1 cellular context compared by ENCODE assay signal in genomic region chr5:134874831-134875655, GRCh38.
TF ChIP-seq lines count a peak whose summit lies in the region.

No MANE protein-coding gene starts in this region.

TF ChIP-seq in HepG2, 621 proteins besides CTCF, POLR2A, EP300 and RAD21 (continued from another document and continues in another):
- TF ChIP-seq RERE (CRISPR knock-in tag; IDR thresholded peaks at IDR 0.05; ENCODE audit: low read depth) (no peak), SRSF9 (IDR thresholded peaks at IDR 0.05; ENCODE audit: borderline replicate concordance, insufficient read depth, low read depth, low read length, poor library complexity, severe bottlenecking) (no peak), ZMAT5 (CRISPR knock-in tag; IDR thresholded peaks at IDR 0.05; ENCODE audit: borderline replicate concordance, low read depth) (no peak), ZNF530 (CRISPR knock-in tag; IDR thresholded peaks at IDR 0.05; ENCODE audit: low read depth) (no peak), EED (CRISPR knock-in tag; IDR thresholded peaks at IDR 0.05) (no peak), ASH2L (IDR thresholded peaks at IDR 0.05; ENCODE audit: insufficient read length, low read depth, low read length) (peak; percentile 13), HNRNPK (IDR thresholded peaks at IDR 0.05; ENCODE audit: low read depth, low read length, poor library complexity, severe bottlenecking) (no peak), ETS1 (CRISPR knock-in tag; IDR thresholded peaks at IDR 0.05) (no peak), ZSCAN9 (CRISPR knock-in tag; IDR thresholded peaks at IDR 0.05; ENCODE audit: borderline replicate concordance) (no peak), E2F2 (CRISPR knock-in tag; IDR thresholded peaks at IDR 0.05; ENCODE audit: borderline replicate concordance) (no peak), KLF15 (CRISPR knock-in tag; IDR thresholded peaks at IDR 0.05; ENCODE audit: borderline replicate concordance) (no peak), ZFX (CRISPR knock-in tag; IDR thresholded peaks at IDR 0.05; ENCODE audit: low read depth) (no peak), ZBTB4 (CRISPR knock-in tag; IDR thresholded peaks at IDR 0.05; ENCODE audit: borderline replicate concordance) (no peak), RARA (CRISPR knock-in tag; IDR thresholded peaks at IDR 0.05) (no peak), FOSL1 (CRISPR knock-in tag; IDR thresholded peaks at IDR 0.05; ENCODE audit: borderline replicate concordance) (no peak), MED13 (CRISPR knock-in tag; IDR thresholded peaks at IDR 0.05) (no peak), ZNF775 (CRISPR knock-in tag; IDR thresholded peaks at IDR 0.05; ENCODE audit: borderline replicate concordance) (no peak), NFE2L1 (CRISPR knock-in tag; IDR thresholded peaks at IDR 0.05; ENCODE audit: borderline replicate concordance) (no peak), NCOA2 (CRISPR knock-in tag; IDR thresholded peaks at IDR 0.05) (no peak), MBNL3 (CRISPR knock-in tag; conservative IDR thresholded peaks at IDR 0.05) (no peak), GPBP1L1 (CRISPR knock-in tag; IDR thresholded peaks at IDR 0.05) (no peak), NFIB (CRISPR knock-in tag; IDR thresholded peaks at IDR 0.05; ENCODE audit: borderline replicate concordance) (no peak), PRPF4 (IDR thresholded peaks at IDR 0.05; ENCODE audit: low read depth, low read length, poor library complexity, severe bottlenecking) (no peak), ZNF180 (CRISPR knock-in tag; IDR thresholded peaks at IDR 0.05; ENCODE audit: borderline replicate concordance, low read depth) (no peak), TAF1 (CRISPR knock-in tag; IDR thresholded peaks at IDR 0.05) (no peak), ZNF766 (CRISPR knock-in tag; IDR thresholded peaks at IDR 0.05; ENCODE audit: borderline replicate concordance) (no peak), NR0B2 (CRISPR knock-in tag; IDR thresholded peaks at IDR 0.05) (no peak), IKZF5 (CRISPR knock-in tag; IDR thresholded peaks at IDR 0.05) (no peak), SKIL (CRISPR knock-in tag; IDR thresholded peaks at IDR 0.05; ENCODE audit: borderline replicate concordance) (0 out of 2 replicates have a peak, but pooled peaks have one; percentile 12), PITX1 (CRISPR knock-in tag; IDR thresholded peaks at IDR 0.05) (no peak), ZNF552 (CRISPR knock-in tag; IDR thresholded peaks at IDR 0.05; ENCODE audit: borderline replicate concordance) (no peak), SIN3A (IDR thresholded peaks at IDR 0.05; ENCODE audit: borderline replicate concordance, low read depth, low read length) (peak; percentile 33; the same call in 1 of the 2 replicates), ZNF788 (CRISPR knock-in tag; IDR thresholded peaks at IDR 0.05; ENCODE audit: borderline replicate concordance) (no peak), ZNF383 (CRISPR knock-in tag; IDR thresholded peaks at IDR 0.05; ENCODE audit: borderline replicate concordance) (no peak), ZEB1 (IDR thresholded peaks at IDR 0.05; ENCODE audit: insufficient replicate concordance, low read depth) (no peak), UBTF (CRISPR knock-in tag; IDR thresholded peaks at IDR 0.05) (no peak), LCORL (IDR thresholded peaks at IDR 0.05) (0 out of 2 replicates have a peak, but pooled peaks have one; percentile 25), LCORL (CRISPR knock-in tag; IDR thresholded peaks at IDR 0.05) (no peak), ZNF713 (CRISPR knock-in tag; IDR thresholded peaks at IDR 0.05) (no peak), NR2F1 (CRISPR knock-in tag; IDR thresholded peaks at IDR 0.05) (no peak), MXD4 (CRISPR knock-in tag; IDR thresholded peaks at IDR 0.05) (no peak), ZNF337 (CRISPR knock-in tag; IDR thresholded peaks at IDR 0.05; ENCODE audit: borderline replicate concordance, low read depth) (peak; percentile 54; the same call in 1 of the 2 replicates), ARNTL (CRISPR knock-in tag; IDR thresholded peaks at IDR 0.05) (0 out of 2 replicates have a peak, but pooled peaks have one; percentile 10), ZBTB8A (CRISPR knock-in tag; IDR thresholded peaks at IDR 0.05; ENCODE audit: borderline replicate concordance, low read depth) (no peak)
